ENCODE assay signal across 12 cellular contexts in the genomic region with DNA sequence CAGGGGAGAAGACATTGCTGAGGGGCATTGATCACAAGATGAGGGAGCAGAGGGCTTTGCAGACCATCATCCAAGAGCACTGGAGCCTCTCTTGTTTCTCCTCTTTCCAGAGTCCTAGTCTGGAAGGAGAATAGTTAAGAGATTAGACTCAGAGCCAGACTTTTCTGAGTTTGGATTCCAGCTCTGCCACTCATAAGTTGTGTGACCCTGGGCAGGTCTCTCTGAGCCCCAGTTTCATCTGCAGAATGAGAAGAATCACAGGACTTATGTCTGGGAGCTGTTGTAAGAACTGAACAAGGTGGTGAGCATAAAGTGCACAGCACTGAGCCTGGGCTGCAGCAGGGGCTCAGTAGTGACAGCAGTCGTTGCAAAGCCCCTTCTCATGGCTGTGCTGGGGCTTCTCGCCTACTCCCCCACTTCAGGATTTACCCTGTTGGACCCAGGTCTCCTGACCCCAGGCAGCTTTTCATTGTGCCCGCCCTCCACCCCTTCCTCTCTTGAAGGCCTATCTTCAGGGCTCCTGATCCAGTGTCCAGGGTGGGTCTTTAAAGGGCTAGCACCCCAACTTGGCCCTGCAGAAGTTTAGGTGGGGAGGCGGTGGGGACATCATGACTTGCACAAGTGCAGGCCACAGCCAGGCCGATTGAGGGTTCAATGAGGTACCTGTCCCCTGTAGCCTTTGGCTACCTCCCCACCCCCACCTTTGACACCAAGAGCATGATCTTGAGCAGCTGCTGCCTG. TPM values are rescaled to one million over a fixed set of nuclear protein-coding genes. Genes with fewer than 3 reads are reported as not detected.
DNase-seq lines count a peak whose midpoint lies in the region; ATAC-seq and TF ChIP-seq lines count a peak whose summit lies in the region.
"Had no signal": no experiment of that assay in that cellular context is flagged by ENCODE, and none has a peak within 500 bp of the region (broad histone marks: within the 10 kb centered on the region; RNA-seq: fewer than 3 reads in every experiment).

No MANE protein-coding gene starts in this region.

- no peaks in the 10 kb centered on the region for H3K9me3 ChIP-seq in heart right ventricle
- H3K9me3 ChIP-seq in fibroblast of lung (ENCODE audit: control insufficient read depth, insufficient read depth, low read depth, low read length), result no peaks in the 10 kb centered on the region
- H3K9me3 ChIP-seq in aorta (ENCODE audit: control insufficient read depth, low read length), result no peaks in the 10 kb centered on the region
- H3K9me3 ChIP-seq in A673 (ENCODE audit: low read depth, low read length, poor library complexity, severe bottlenecking), result no peaks in the 10 kb centered on the region

- peak overlapping the region; percentile 88 for H3K4me2 ChIP-seq in fibroblast of lung (ENCODE audit: extremely low read depth, insufficient read depth, low read length)

- H3K27ac ChIP-seq in heart right ventricle (peak overlapping the region; percentile 91 to 100 (median 96)), fibroblast of lung (ENCODE audit: insufficient read depth, low read length) (peak overlapping the region; percentile 89), aorta (ENCODE audit: low read depth in 1 of 2, low read length in 2 of 2) (peak overlapping the region; percentile 89 to 93), A673 (ENCODE audit: low read depth, low read length, poor library complexity, severe bottlenecking) (no peak overlapping the region), substantia nigra (ENCODE audit: low read depth, low read length, poor library complexity, severe bottlenecking) (no peak overlapping the region)

- no TSS peak for BruUV-seq in A673 (replicated peaks; lab: Mats Ljungman, UMichigan)

- peak overlapping the region; percentile 20 for H3K4me3 Mint-ChIP-seq in osteocyte (ENCODE audit: unreplicated experiment)
- H3K4me3 Mint-ChIP-seq: activated naive CD8-positive, alpha-beta T cell treated with anti-CD3 and anti-CD28 coated beads, Interleukin-2, amount 10 ng/mL, durations not matched to agents 7 days and 5 days had no signal

- H3K79me2 ChIP-seq in fibroblast of lung (ENCODE audit: control insufficient read depth, insufficient read depth, low read length), result no peaks in the 10 kb centered on the region

- H3K27me3 ChIP-seq in heart right ventricle (no peaks in the 10 kb centered on the region), fibroblast of lung (ENCODE audit: control insufficient read depth, insufficient read depth, low read length) (no peaks in the 10 kb centered on the region), aorta (ENCODE audit: control insufficient read depth in 1 of 2, insufficient read depth in 2 of 2, low read length in 1 of 2) (no peaks in the 10 kb centered on the region), A673 (replicated peaks; ENCODE audit: insufficient read depth, low read depth, low read length, poor library complexity) (no peaks in the 10 kb centered on the region)

- no peaks in the 10 kb centered on the region for H3K27me3 Mint-ChIP-seq in osteocyte (ENCODE audit: unreplicated experiment)

- peaks cover 48 to 100% (median 96%) of the 10 kb centered on the region in 9 donors for H3K4me1 ChIP-seq in heart right ventricle
- peaks cover 62% of the 10 kb centered on the region for H3K4me1 ChIP-seq in fibroblast of lung (ENCODE audit: control insufficient read depth, extremely low read depth, insufficient read depth, low read length)
- peaks cover 2 to 6% of the 10 kb centered on the region in 2 donors for H3K4me1 ChIP-seq in aorta (ENCODE audit: control insufficient read depth in 1 of 2, insufficient read depth in 2 of 2, low read length in 2 of 2)
- H3K4me1 ChIP-seq in A673 (ENCODE audit: insufficient read depth, low read length, poor library complexity, severe bottlenecking), result peaks cover 50% of the 10 kb centered on the region

- no peaks in the 10 kb centered on the region for H3K36me3 Mint-ChIP-seq in osteocyte (ENCODE audit: unreplicated experiment)
- H3K36me3 Mint-ChIP-seq: activated naive CD8-positive, alpha-beta T cell treated with anti-CD3 and anti-CD28 coated beads, Interleukin-2, amount 10 ng/mL, durations not matched to agents 7 days and 5 days had no signal

- H3K4me3 ChIP-seq in heart right ventricle, result peak overlapping the region; percentile 11 to 63 (median 52)
- peak overlapping the region in 3 of 4 experiments; percentile 37 to 59 (median 51) for H3K4me3 ChIP-seq in fibroblast of lung (replicated peaks in 1 of 4; ENCODE audit: control extremely low read depth in 1 of 4, insufficient read depth in 1 of 4, low read depth in 3 of 4, low read length in 4 of 4)
- no peak overlapping the region for H3K4me3 ChIP-seq in aorta (ENCODE audit: low read length in 2 of 2)
- H3K4me3 ChIP-seq in A673 (ENCODE audit: low read depth, low read length, poor library complexity, severe bottlenecking), result no peak overlapping the region

- H3K4me1 Mint-ChIP-seq in osteocyte (ENCODE audit: unreplicated experiment), result peaks cover 87% of the 10 kb centered on the region
- H3K4me1 Mint-ChIP-seq: activated naive CD8-positive, alpha-beta T cell treated with anti-CD3 and anti-CD28 coated beads, Interleukin-2, amount 10 ng/mL, durations not matched to agents 7 days and 5 days had no signal

- H3K27ac Mint-ChIP-seq in osteocyte (ENCODE audit: unreplicated experiment), result peak overlapping the region; percentile 90
- H3K27ac Mint-ChIP-seq: activated naive CD8-positive, alpha-beta T cell treated with anti-CD3 and anti-CD28 coated beads, Interleukin-2, amount 10 ng/mL, durations not matched to agents 7 days and 5 days had no signal

- CTCF ChIA-PET in A673 (lab: Charles Lee), result no interaction called here

- 42 to 51% methylated on average over 5 of the region's 5 CpGs for WGBS in heart right ventricle, 2 donors
- WGBS in aorta, 2 donors, result 25 to 30% methylated on average over 4 to 5 of the region's 5 CpGs

- peaks cover 0 to 29% (median 0%) of the 10 kb centered on the region in 9 donors for H3K36me3 ChIP-seq in heart right ventricle
- no peaks in the 10 kb centered on the region for H3K36me3 ChIP-seq in fibroblast of lung (ENCODE audit: control insufficient read depth, insufficient read depth, low read length)
- no peaks in the 10 kb centered on the region for H3K36me3 ChIP-seq in aorta (ENCODE audit: control insufficient read depth in 1 of 2, insufficient read depth in 2 of 2, low read length in 1 of 2)
- H3K36me3 ChIP-seq in A673 (ENCODE audit: insufficient read depth, low read length, poor library complexity, severe bottlenecking), result no peaks in the 10 kb centered on the region

- no peaks in the 10 kb centered on the region for H4K20me1 ChIP-seq in fibroblast of lung (ENCODE audit: control insufficient read depth, extremely low read depth, insufficient read depth, low read length)

- no peak for ATAC-seq in heart right ventricle
- ATAC-seq in left ventricle myocardium superior, result no peak
- ATAC-seq in aorta (ENCODE audit: low FRiP score), result no peak
- no peak for ATAC-seq in HG03432 (IDR thresholded peaks at IDR 0.05; ENCODE audit: unreplicated experiment)

- POLR2A ChIA-PET in A673 (lab: Charles Lee; ENCODE audit: low non-redundant PET), result no interaction called here

- peak overlapping the region; percentile 46 for H3K9ac ChIP-seq in fibroblast of lung (ENCODE audit: insufficient read depth, low read length)

- H3K9me3 Mint-ChIP-seq in osteocyte (ENCODE audit: unreplicated experiment), result no peaks in the 10 kb centered on the region
- H3K9me3 Mint-ChIP-seq: activated naive CD8-positive, alpha-beta T cell treated with anti-CD3 and anti-CD28 coated beads, Interleukin-2, amount 10 ng/mL, durations not matched to agents 7 days and 5 days had no signal

- no peak overlapping the region for H2AFZ ChIP-seq in fibroblast of lung (ENCODE audit: low read length)

- intact Hi-C loops in heart right ventricle (cut with DNase I) (loop anchor here in 5 of 10 donors (2.0 to 5.0 kb wide), 3 partner anchors 17 to 50 kb away; no protein-coding TSS in a partner anchor), left ventricle myocardium superior (cut with micrococcal nuclease) (no loop called here), aorta (cut with DNase I) (loop anchor here (2.0 to 5.0 kb wide), 2 partner anchors 40 to 47 kb away; no protein-coding TSS in a partner anchor), A673 (cut with micrococcal nuclease; ENCODE audit: unreplicated experiment) (no loop called here)

- TF ChIP-seq CTCF in heart right ventricle (IDR thresholded peaks at IDR 0.05) (no peak), fibroblast of lung (conservative IDR thresholded peaks at IDR 0.05 in 1 of 2, IDR thresholded peaks at IDR 0.05 in 1 of 2; ENCODE audit: low read depth in 1 of 2, low read length in 2 of 2) (no peak), osteocyte (IDR thresholded peaks at IDR 0.05) (no peak), A673 (conservative IDR thresholded peaks at IDR 0.05; ENCODE audit: low read depth, low read length) (no peak)

- no peak for DNase-seq in heart right ventricle
- no peak for DNase-seq in left ventricle myocardium superior
- peak in 1 of 2 donors; percentile 44 for DNase-seq in fibroblast of lung (ENCODE audit: low read depth in 2 of 2)
- no peak for DNase-seq in osteocyte (ENCODE audit: extremely low spot score, unreplicated experiment)
- DNase-seq in aorta, result peak in 1 of 2 donors; percentile 44
- no peak for DNase-seq in A673 (ENCODE audit: low spot score)
- DNase-seq in substantia nigra (lab: John Stamatoyannopoulos, UW), result no peak
- DNase-seq: activated CD4-positive, alpha-beta T cell treated with anti-CD3 and anti-CD28 coated beads, Interleukin-2, amount 50 U/mL, for 4 hours; activated naive CD8-positive, alpha-beta T cell treated with anti-CD3 and anti-CD28 coated beads, Interleukin-2, amount 10 ng/mL, durations not matched to agents 7 days and 5 days; GDM1 had no signal

RNA-seq across cellular contexts. Expression of a gene that starts 1.5 kb away (rescaled TPM):
- total RNA-seq in heart right ventricle (100 to 1,000 TPM; 589 to 777 (median 703) TPM), left ventricle myocardium superior (675 TPM), fibroblast of lung (5.6 and 6.6 TPM in 2 replicates), osteocyte (17.8 and 18.4 TPM in 2 replicates), aorta (100 to 1,000 TPM; 327 to 478 TPM), A673 (2021) (7.6 and 10.0 TPM in 2 replicates)
- polyA plus RNA-seq in heart right ventricle (100 to 1,000 TPM; 129 to 344 TPM), fibroblast of lung (9.8 and 10.5 TPM in 2 replicates), aorta (100 to 1,000 TPM; 228 to 486 TPM)
- 25.0 and 50.9 TPM in 2 replicates for polyA plus RNA-seq in fibroblast of lung (2012)
- 115 and 181 TPM in 2 replicates for polyA minus RNA-seq in fibroblast of lung (ENCODE audit: low replicate concordance)

RNA-seq across cellular contexts. Expression of a gene that starts 19.1 kb away (rescaled TPM):
- total RNA-seq in heart right ventricle (10 to 100 TPM in 2 of 10 donors, 1 to 10 TPM in 8; 4.5 to 12.2 (median 6.0) TPM), left ventricle myocardium superior (3.2 TPM), fibroblast of lung (0.33 and 0.77 TPM in 2 replicates), osteocyte (0.27 and 1.5 TPM in 2 replicates), aorta (10 to 100 TPM in 1 of 2 donors, 1 to 10 TPM in 1; 2.5 to 14.1 TPM), A673 (2021) (2.4 and 2.7 TPM in 2 replicates)
- polyA plus RNA-seq in heart right ventricle (1 to 10 TPM in 1 of 2 donors, under 1 TPM in 1; 0.91 to 4.1 TPM), fibroblast of lung (0.14 and 0.26 TPM in 2 replicates), aorta (1 to 10 TPM; 2.0 to 2.8 TPM)
- polyA plus RNA-seq in fibroblast of lung (2012), result 0.14 and 0.17 TPM in 2 replicates
- polyA minus RNA-seq in fibroblast of lung (ENCODE audit: low replicate concordance), result 2.4 TPM in 1 of 2 replicates, not detected in the other
- total RNA-seq: HT1080 had no signal

RNA-seq across cellular contexts. Expression of a gene that starts 58.9 kb away (rescaled TPM):
- total RNA-seq in heart right ventricle (10 to 100 TPM; 23.4 to 41.0 (median 29.3) TPM), left ventricle myocardium superior (28.9 TPM), fibroblast of lung (14.1 and 15.4 TPM in 2 replicates), osteocyte (41.6 and 43.6 TPM in 2 replicates), aorta (10 to 100 TPM; 40.1 to 46.9 TPM), A673 (2021) (58.7 and 66.8 TPM in 2 replicates)
- polyA plus RNA-seq in heart right ventricle (10 to 100 TPM; 18.6 to 28.8 TPM), fibroblast of lung (36.7 and 51.5 TPM in 2 replicates), aorta (10 to 100 TPM; 16.8 to 41.8 TPM)
- 22.6 and 26.7 TPM in 2 replicates for polyA plus RNA-seq in fibroblast of lung (2012)
- polyA minus RNA-seq in fibroblast of lung (ENCODE audit: low replicate concordance), result 11.7 and 13.3 TPM in 2 replicates

Comparison
In these comparisons a context has a peak if more than half of its experiments do, and no peak if none do; other contexts are left out.
1. H3K27ac ChIP-seq: peak in heart right ventricle (10 of 10), fibroblast of lung (single experiment) and aorta (2 of 2); none in A673 (single experiment) and substantia nigra (single experiment).
2. H3K4me3 ChIP-seq: peak in heart right ventricle (10 of 10) and fibroblast of lung (3 of 4); none in aorta (0 of 2) and A673 (single experiment).
3. RNA of a gene that starts 1.5 kb away (total RNA-seq): 589 to 777 TPM in heart right ventricle, 675 TPM in left ventricle myocardium superior (single experiment) and 327 to 478 TPM in aorta; 17.8 to 18.4 TPM in osteocyte, 7.6 to 10.0 TPM in A673 and 5.6 to 6.6 TPM in fibroblast of lung; every median in the first group is over 10 times any median in the second.
4. intact Hi-C loops: an anchor here in aorta (2.0 to 5.0 kb wide); none called in left ventricle myocardium superior and A673.